8 cellular contexts compared by ENCODE assay signal in the genomic region with DNA sequence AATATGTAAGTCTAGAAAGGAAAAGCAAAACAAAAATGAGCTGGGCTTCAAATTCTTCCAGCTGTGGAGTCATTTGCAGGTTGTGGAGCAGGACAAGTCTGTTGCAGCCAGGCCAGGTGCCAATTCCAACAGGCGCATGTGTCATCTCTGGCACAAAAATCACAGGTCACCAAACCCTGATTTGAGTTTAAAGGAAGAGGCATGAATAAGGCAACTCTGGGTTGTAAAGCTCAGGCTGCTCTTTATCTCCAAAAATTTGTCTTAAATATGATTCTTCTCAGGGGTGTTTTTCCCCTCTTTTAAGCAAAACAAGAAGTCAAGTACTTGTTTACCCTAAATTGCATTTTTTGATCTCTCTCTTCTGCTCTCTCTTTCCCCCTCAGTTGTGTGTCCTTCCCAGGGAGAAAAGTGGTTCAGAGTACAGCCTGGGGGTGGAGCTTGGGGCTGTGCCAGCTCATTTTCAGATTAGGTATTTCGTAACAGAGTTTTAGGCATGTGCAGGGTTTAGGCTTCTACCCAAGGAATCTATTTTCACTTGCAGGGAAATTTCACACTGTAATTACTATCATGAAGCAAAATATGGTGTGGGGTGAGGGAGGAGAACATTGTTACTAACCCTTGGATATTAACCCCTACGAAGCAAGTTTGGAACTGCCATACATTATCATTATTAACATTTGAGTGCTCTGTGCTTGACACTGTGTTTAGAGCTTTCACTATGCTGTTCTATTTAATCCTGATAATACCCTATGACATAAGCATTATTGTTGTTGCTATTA. TPM values are rescaled to one million over a fixed set of nuclear protein-coding genes. Genes with fewer than 3 reads are reported as not detected.
DNase-seq lines count a peak whose midpoint lies in the region; ATAC-seq and TF ChIP-seq lines count a peak whose summit lies in the region.

No MANE protein-coding gene starts in this region.

- DNase-seq in G401 (ENCODE audit: low spot score): peak; percentile 60
- DNase-seq in NCI-H1105 (lab: John Stamatoyannopoulos, UW): peak; percentile 81
- DNase-seq in left kidney (ENCODE audit: low read depth, low spot score): peak; percentile 55
- peak; percentile 36 to 67 (median 45) for DNase-seq in stimulated activated CD4-positive, alpha-beta T cell treated with anti-CD3 and anti-CD28 coated beads, TNF-alpha, amount 100 ng/mL, for 24 hours (ENCODE audit: low read depth in 3 of 3)

- no peaks in the 10 kb centered on the region for H3K27me3 Mint-ChIP-seq in brain

- H3K36me3 ChIP-seq in SU-DHL-6 (ENCODE audit: low read length): no peaks in the 10 kb centered on the region

- H3K79me2 ChIP-seq in SU-DHL-6 (ENCODE audit: insufficient read depth, low read length): peaks cover 2% of the 10 kb centered on the region; the same call in 1 of the 2 replicates

- H4K20me1 ChIP-seq in SU-DHL-6 (ENCODE audit: low read depth, low read length): no peaks in the 10 kb centered on the region

- no peaks in the 10 kb centered on the region for H3K9me3 ChIP-seq in SU-DHL-6 (ENCODE audit: insufficient read depth, low read length)

- in situ Hi-C loops in G401 (cut with HindIII; ENCODE audit: low sequenced_read_pairs): no loop called here

- TF ChIP-seq CTCF in SU-DHL-6 (IDR thresholded peaks at IDR 0.05; ENCODE audit: insufficient read depth, low read length, poor library complexity, severe bottlenecking): no peak
- no peak for TF ChIP-seq CTCF in brain (conservative IDR thresholded peaks at IDR 0.05)

- peaks cover 0 to 2% (median 0%) of the 10 kb centered on the region in 5 experiments for H3K9me3 Mint-ChIP-seq in brain

- H3K9ac ChIP-seq in SU-DHL-6 (ENCODE audit: low read length): peak overlapping the region; percentile 35

- H3K4me3 ChIP-seq in SU-DHL-6 (ENCODE audit: insufficient read depth, low read length, poor library complexity, severe bottlenecking): peak overlapping the region; percentile 10

- H3K27me3 ChIP-seq in SU-DHL-6 (ENCODE audit: low read length): no peaks in the 10 kb centered on the region

- peak overlapping the region in 4 of 5 experiments; percentile 4 to 66 (median 54) for H3K27ac Mint-ChIP-seq in brain

- H2AFZ ChIP-seq in SU-DHL-6 (ENCODE audit: low read depth, low read length, severe bottlenecking): no peak overlapping the region

- no peaks in the 10 kb centered on the region for H3K9me2 ChIP-seq in SU-DHL-6 (replicated peaks; ENCODE audit: insufficient read depth, low read length)

- H3K4me1 Mint-ChIP-seq in brain: peaks cover 12% of the 10 kb centered on the region

- H3F3A ChIP-seq in SU-DHL-6 (ENCODE audit: insufficient read depth): peaks cover 75% of the 10 kb centered on the region

- no peaks in the 10 kb centered on the region for H3K36me3 Mint-ChIP-seq in brain

- ATAC-seq in GM19395 (IDR thresholded peaks at IDR 0.05; ENCODE audit: unreplicated experiment) (no peak), HG02973 (IDR thresholded peaks at IDR 0.05; ENCODE audit: unreplicated experiment) (no peak)

- H3K4me2 ChIP-seq in SU-DHL-6 (ENCODE audit: low read depth, low read length, poor library complexity, severe bottlenecking): peak overlapping the region; percentile 65

- H3K27ac ChIP-seq in SU-DHL-6 (ENCODE audit: low read depth, low read length): peak overlapping the region; percentile 98

- H3K4me3 Mint-ChIP-seq in brain: peak overlapping the region in 4 of 5 experiments; percentile 8 to 48 (median 28)

RNA-seq across cellular contexts. Expression of a gene that starts 8.3 kb away (rescaled TPM):
- 15.3 and 34.5 TPM in 2 replicates for total RNA-seq in G401 (2014; rRNA removed; shearing (Covaris generic))
- polyA plus RNA-seq in brain (ENCODE audit: insufficient read depth, low read depth, low replicate concordance): 7.8 TPM
